In the genomic region with DNA sequence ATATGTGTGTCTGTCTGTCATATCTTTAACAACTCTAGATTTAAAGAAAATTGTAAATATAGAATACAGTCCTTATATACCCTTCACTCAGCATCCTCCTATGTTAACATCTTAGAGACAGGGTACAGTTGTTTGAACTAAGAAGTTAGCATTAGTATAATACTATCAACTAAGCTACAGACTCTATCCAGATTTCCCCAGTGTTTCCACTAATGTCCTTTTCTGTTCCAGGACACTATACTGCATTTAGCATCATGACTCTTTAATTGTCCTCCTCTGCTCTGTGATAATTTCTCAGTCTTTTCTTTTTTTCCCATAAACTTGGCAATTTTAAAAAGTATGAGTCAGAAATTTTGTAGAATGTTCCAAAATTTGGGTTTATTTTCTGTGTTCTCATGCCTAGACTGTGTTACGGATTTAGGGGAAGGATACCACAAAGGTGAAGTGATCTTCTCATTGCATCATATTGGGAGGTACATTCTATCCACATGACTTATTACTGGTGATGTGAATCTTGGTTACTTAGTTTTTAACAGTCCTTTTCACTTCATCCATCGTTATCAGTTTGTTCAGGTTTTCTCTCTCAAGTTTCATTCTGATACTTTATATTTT, we compare ENCODE assay signal across 31 cellular contexts.
DNase-seq lines count a peak whose midpoint lies in the region; ATAC-seq and TF ChIP-seq lines count a peak whose summit lies in the region.
"Had no signal": no experiment of that assay in that cellular context is flagged by ENCODE, and none has a peak within 500 bp of the region (broad histone marks: within the 10 kb centered on the region; RNA-seq: fewer than 3 reads in every experiment).

No MANE protein-coding gene starts in this region.

- H3K27ac ChIP-seq in GM23248 (peak overlapping the region; percentile 68), RWPE2 (ENCODE audit: poor library complexity, severe bottlenecking) (peak overlapping the region; percentile 13), psoas muscle (no peak overlapping the region)
- H3K27ac ChIP-seq: cardiac muscle cell, esophagus squamous epithelium, KMS-11, neural progenitor cell, sigmoid colon, SK-N-MC, thoracic aorta, vagina had no signal

- intact Hi-C loops in psoas muscle (cut with DNase I) = no loop called here

- H3K4me1 Mint-ChIP-seq in type B pancreatic cell (ENCODE audit: unreplicated experiment) = peaks cover 6% of the 10 kb centered on the region
- H3K4me1 Mint-ChIP-seq: neural progenitor cell had no signal

- peak overlapping the region; percentile 55 for H3K4me2 ChIP-seq in GM23248 (ENCODE audit: unreplicated experiment)
- H3K4me2 ChIP-seq: KMS-11, neural progenitor cell had no signal

- H3K9me3 Mint-ChIP-seq in type B pancreatic cell = peaks cover 3% of the 10 kb centered on the region
- H3K9me3 Mint-ChIP-seq: activated CD4-positive, alpha-beta memory T cell treated with anti-CD3 and anti-CD28 coated beads, Interleukin-2, amount 10 ng/mL, durations not matched to agents 7 days and 5 days; activated T-helper 17 cell treated with anti-CD3 and anti-CD28 coated beads, Interleukin-2, amount 50 U/mL, for 72 hours; CD4-positive, alpha-beta T cell; memory B cell; neural progenitor cell had no signal

- TF ChIP-seq CTCF in RWPE2 (IDR thresholded peaks at IDR 0.05; ENCODE audit: poor library complexity, severe bottlenecking) (no peak), psoas muscle (IDR thresholded peaks at IDR 0.05) (no peak), type B pancreatic cell (conservative IDR thresholded peaks at IDR 0.05) (no peak)

- no peak overlapping the region for H3K4me3 Mint-ChIP-seq in type B pancreatic cell
- H3K4me3 Mint-ChIP-seq: activated CD4-positive, alpha-beta memory T cell treated with anti-CD3 and anti-CD28 coated beads, Interleukin-2, amount 10 ng/mL, durations not matched to agents 7 days and 5 days; activated T-helper 17 cell treated with anti-CD3 and anti-CD28 coated beads, Interleukin-2, amount 50 U/mL, for 72 hours; CD4-positive, alpha-beta T cell; memory B cell; neural progenitor cell; T-helper 17 cell had no signal

- WGBS in GM23248 (ENCODE audit: low coverage in 1 of 2, low lambda C conversion rate in 2 of 2, missing lambda C conversion rate in 2 of 2), 2 experiments = 6 to 8% methylated on average over 2 of the region's 2 CpGs
- WGBS in psoas muscle, 3 donors = 61 to 73% (median 63%) methylated on average over 2 of the region's 2 CpGs

- DNase-seq in GM23248 (peak; percentile 55), RWPE2 (ENCODE audit: low spot score) (no peak), fibroblast of peridontal ligament (ENCODE audit: extremely low read depth) (peak; percentile 42), psoas muscle (no peak), type B pancreatic cell (ENCODE audit: extremely low spot score, unreplicated experiment) (no peak)
- DNase-seq in activated CD4-positive, alpha-beta T cell treated with anti-CD3 and anti-CD28 coated beads, Interleukin-2, amount 50 U/mL, for 48 hours = no peak
- DNase-seq: activated CD4-positive, alpha-beta memory T cell treated with anti-CD3 and anti-CD28 coated beads, Interleukin-2, amount 10 ng/mL, durations not matched to agents 7 days and 5 days; activated CD4-positive, CD25-positive, alpha-beta regulatory T cell treated with anti-CD3 and anti-CD28 coated beads, Interleukin-2, amount 50 U/mL, for 72 hours; activated naive CD4-positive, alpha-beta T cell treated with anti-CD3 and anti-CD28 coated beads, Interleukin-2, amount 50 U/mL, for 16 hours; amygdala; CD4-positive, alpha-beta T cell; esophagus squamous epithelium; GOT3; NCI-H1417; NCI-H2081 treated with DMSO at 0.1 percent for 48 hours; NCI-H345; NCI-H748 treated with DMSO at 0.1 percent for 48 hours; RPMI8226; sigmoid colon; stimulated activated naive CD8-positive, alpha-beta T cell treated with anti-CD3 and anti-CD28 coated beads, Interleukin-15, Interleukin-2, amounts not matched to agents 100 U/mL and 50 U/mL, for 24 hours; T-helper 17 cell had no signal

- H3K4me1 ChIP-seq in GM23248 (ENCODE audit: insufficient read depth) (peaks cover 33% of the 10 kb centered on the region), RWPE2 (ENCODE audit: insufficient read depth, poor library complexity, severe bottlenecking) (peaks cover 38% of the 10 kb centered on the region), psoas muscle (peaks cover 13% of the 10 kb centered on the region)
- H3K4me1 ChIP-seq: neural progenitor cell had no signal

- H3K9ac ChIP-seq in GM23248 = 0 out of 2 replicates have a peak overlapping the region, but pooled peaks have one; percentile 6
- H3K9ac ChIP-seq: KMS-11, neural progenitor cell had no signal

- H3K79me2 ChIP-seq in GM23248 (ENCODE audit: insufficient read depth) = peaks cover 52% of the 10 kb centered on the region

- no peaks in the 10 kb centered on the region for H3K27me3 Mint-ChIP-seq in type B pancreatic cell
- H3K27me3 Mint-ChIP-seq: activated CD4-positive, alpha-beta memory T cell treated with anti-CD3 and anti-CD28 coated beads, Interleukin-2, amount 10 ng/mL, durations not matched to agents 7 days and 5 days; activated T-helper 17 cell treated with anti-CD3 and anti-CD28 coated beads, Interleukin-2, amount 50 U/mL, for 72 hours; CD4-positive, alpha-beta T cell; memory B cell; T-helper 17 cell had no signal

- H3F3A ChIP-seq in GM23248 (ENCODE audit: insufficient read depth) = peaks cover 44% of the 10 kb centered on the region

- H3K4me3 ChIP-seq in GM23248 (peak overlapping the region; percentile 34), RWPE2 (ENCODE audit: severe bottlenecking) (no peak overlapping the region), psoas muscle (no peak overlapping the region)
- H3K4me3 ChIP-seq: cardiac muscle cell, esophagus squamous epithelium, neural progenitor cell, sigmoid colon, SK-N-MC, thoracic aorta, vagina had no signal

- no peaks in the 10 kb centered on the region for H3K36me3 Mint-ChIP-seq in type B pancreatic cell

- H3K36me3 ChIP-seq in GM23248 (ENCODE audit: low read depth) (no peaks in the 10 kb centered on the region), RWPE2 (ENCODE audit: low read depth) (no peaks in the 10 kb centered on the region; the same call in 1 of the 2 replicates), psoas muscle (ENCODE audit: insufficient read depth in 1 of 2, low read depth in 1 of 2) (no peaks in the 10 kb centered on the region)
- H3K36me3 ChIP-seq: cardiac muscle cell, esophagus squamous epithelium, neural progenitor cell, sigmoid colon, thoracic aorta, vagina had no signal

- no peak overlapping the region for H3K27ac Mint-ChIP-seq in type B pancreatic cell
- H3K27ac Mint-ChIP-seq: activated CD4-positive, alpha-beta memory T cell treated with anti-CD3 and anti-CD28 coated beads, Interleukin-2, amount 10 ng/mL, durations not matched to agents 7 days and 5 days; activated T-helper 17 cell treated with anti-CD3 and anti-CD28 coated beads, Interleukin-2, amount 50 U/mL, for 72 hours; CD4-positive, alpha-beta T cell; memory B cell; neural progenitor cell; T-helper 17 cell had no signal

- no peaks in the 10 kb centered on the region for H4K20me1 ChIP-seq in GM23248 (ENCODE audit: insufficient read depth)

- no peaks in the 10 kb centered on the region for H3K9me2 ChIP-seq in GM23248 (ENCODE audit: insufficient read depth)

- ATAC-seq in RWPE2 (ENCODE audit: low read depth) = no peak
- ATAC-seq in psoas muscle = peak in 3 of 4 donors; percentile 41 to 48 (median 44)
- ATAC-seq in GM18861 (IDR thresholded peaks at IDR 0.05; ENCODE audit: unreplicated experiment) = no peak
- ATAC-seq in HG03280 (IDR thresholded peaks at IDR 0.05; ENCODE audit: unreplicated experiment) = no peak
- ATAC-seq: activated T-helper 17 cell treated with anti-CD3 and anti-CD28 coated beads, Interleukin-2, amount 50 U/mL, for 72 hours; stimulated activated naive CD8-positive, alpha-beta T cell treated with anti-CD3 and anti-CD28 coated beads, Interleukin-15, Interleukin-2, amounts not matched to agents 100 U/mL and 50 U/mL, for 24 hours; T-helper 17 cell had no signal

- H2AFZ ChIP-seq in GM23248 = no peak overlapping the region
- H2AFZ ChIP-seq: neural progenitor cell had no signal

- H3K9me3 ChIP-seq in GM23248 (ENCODE audit: low read depth) = no peaks in the 10 kb centered on the region
- no peaks in the 10 kb centered on the region for H3K9me3 ChIP-seq in RWPE2 (ENCODE audit: severe bottlenecking)
- no peaks in the 10 kb centered on the region for H3K9me3 ChIP-seq in psoas muscle
- H3K9me3 ChIP-seq: esophagus squamous epithelium, sigmoid colon, thoracic aorta, vagina had no signal

- in situ Hi-C loops in GM23248 (cut with MboI) = no loop called here

- H3K27me3 ChIP-seq in GM23248 (replicated peaks; ENCODE audit: insufficient read depth) (no peaks in the 10 kb centered on the region), RWPE2 (ENCODE audit: insufficient read depth, poor library complexity, severe bottlenecking) (no peaks in the 10 kb centered on the region), psoas muscle (ENCODE audit: insufficient read depth in 3 of 3, low read length in 2 of 3) (no peaks in the 10 kb centered on the region)
- H3K27me3 ChIP-seq: cardiac muscle cell, esophagus squamous epithelium, neural progenitor cell, sigmoid colon, vagina had no signal

Comparison
In these comparisons a context has a peak if more than half of its experiments do, and no peak if none do; other contexts are left out.
1. DNase-seq: peak in GM23248 (single experiment) and fibroblast of peridontal ligament (single experiment); none in RWPE2 (single experiment), psoas muscle (0 of 2), activated CD4-positive, alpha-beta T cell treated with anti-CD3 and anti-CD28 coated beads, Interleukin-2, amount 50 U/mL, for 48 hours (0 of 2) and type B pancreatic cell (single experiment).
2. ATAC-seq: peak in psoas muscle (3 of 4); none in RWPE2 (single experiment), GM18861 (single experiment) and HG03280 (single experiment).